ENCODE assay signal across 25 cellular contexts in the genomic region with DNA sequence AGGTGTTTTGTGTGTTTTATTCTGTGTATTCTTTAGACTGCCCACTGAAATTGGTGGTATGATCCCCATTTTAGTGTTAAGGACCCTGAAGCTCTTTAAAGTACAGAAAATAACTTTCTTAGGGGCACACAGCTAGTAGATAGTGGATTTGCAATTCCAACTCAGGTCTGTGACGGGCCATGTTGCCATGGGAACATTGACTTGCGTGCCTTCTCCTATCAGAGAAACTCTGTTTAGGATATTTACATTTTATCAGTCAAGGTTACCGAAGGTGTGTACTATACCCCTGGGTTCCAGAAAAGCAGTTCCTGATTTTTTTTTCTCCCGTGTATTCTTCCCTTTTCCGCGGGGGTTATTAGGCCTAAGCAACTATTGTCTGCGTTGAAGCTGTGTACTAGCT. TPM values are rescaled to one million over a fixed set of nuclear protein-coding genes. Genes with fewer than 3 reads are reported as not detected.
DNase-seq lines count a peak whose midpoint lies in the region; TF ChIP-seq lines count a peak whose summit lies in the region.
"Had no signal": no experiment of that assay in that cellular context is flagged by ENCODE, and none has a peak within 500 bp of the region (broad histone marks: within the 10 kb centered on the region; RNA-seq: fewer than 3 reads in every experiment).

No MANE protein-coding gene starts in this region.

- no peaks in the 10 kb centered on the region for H3K9me3 ChIP-seq in mammary epithelial cell (replicated peaks; ENCODE audit: insufficient read depth, low read length)
- no peaks in the 10 kb centered on the region for H3K9me3 ChIP-seq in esophagus muscularis mucosa
- H3K9me3 ChIP-seq in mucosa of rectum (ENCODE audit: control insufficient read depth in 2 of 2, low read length in 2 of 2) = no peaks in the 10 kb centered on the region
- H3K9me3 ChIP-seq in WERI-Rb-1 (ENCODE audit: severe bottlenecking) = no peaks in the 10 kb centered on the region
- no peaks in the 10 kb centered on the region for H3K9me3 ChIP-seq in ovary
- H3K9me3 ChIP-seq: BE2C, Caco-2, testis had no signal

- H2AFZ ChIP-seq in mammary epithelial cell (ENCODE audit: low read depth, low read length) = no peak overlapping the region
- H2AFZ ChIP-seq: neural progenitor cell had no signal

- peak overlapping the region; percentile 91 for H3K27ac Mint-ChIP-seq in MCF 10A (ENCODE audit: low read depth, unreplicated experiment)
- H3K27ac Mint-ChIP-seq: activated naive CD8-positive, alpha-beta T cell treated with anti-CD3 and anti-CD28 coated beads, Interleukin-2, amount 50 U/mL, for 24 hours; neural progenitor cell had no signal

- H3K9ac ChIP-seq in mammary epithelial cell (ENCODE audit: insufficient read depth, low read length) (no peak overlapping the region), mucosa of rectum (ENCODE audit: low read depth in 1 of 2, low read length in 2 of 2) (no peak overlapping the region)
- H3K9ac ChIP-seq: GM23248, neural progenitor cell had no signal

- BruUV-seq in MCF 10A (replicated peaks; lab: Mats Ljungman, UMichigan) = no TSS peak
- no TSS peak for BruUV-seq in mammary epithelial cell (replicated peaks; lab: Mats Ljungman, UMichigan)

- dilution Hi-C loops in mammary epithelial cell (cut with HindIII; ENCODE audit: low sequenced_read_pairs) = no loop called here

- H3K27ac ChIP-seq in mammary epithelial cell (ENCODE audit: insufficient read depth, low read depth, low read length) (no peak overlapping the region), esophagus muscularis mucosa (replicated peaks in 1 of 4) (peak overlapping the region; percentile 83 to 86 (median 84)), mucosa of rectum (ENCODE audit: low read depth in 2 of 2, low read length in 2 of 2) (peak overlapping the region; percentile 78 to 83), urinary bladder (ENCODE audit: low read depth) (peak overlapping the region; percentile 34), WERI-Rb-1 (no peak overlapping the region), ovary (no peak overlapping the region)
- H3K27ac ChIP-seq: GM23248, neural progenitor cell had no signal

- 96% methylated on average over 7 of the region's 7 CpGs for WGBS in mammary epithelial cell (ENCODE audit: low coverage, missing lambda C conversion rate)
- WGBS in esophagus muscularis mucosa = 90% methylated on average over 7 of the region's 7 CpGs
- WGBS in urinary bladder = 88% methylated on average over 7 of the region's 7 CpGs
- 92 to 95% (median 95%) methylated on average over 7 of the region's 7 CpGs for WGBS in ovary, 3 donors

- peaks cover 26% of the 10 kb centered on the region for H3K4me1 ChIP-seq in mammary epithelial cell (ENCODE audit: insufficient read depth, low read length)
- H3K4me1 ChIP-seq in esophagus muscularis mucosa = peaks cover 61 to 92% (median 72%) of the 10 kb centered on the region in 4 donors
- peaks cover 29 to 47% of the 10 kb centered on the region in 2 donors for H3K4me1 ChIP-seq in mucosa of rectum (ENCODE audit: control insufficient read depth in 2 of 2, insufficient read depth in 2 of 2, low read length in 2 of 2)
- H3K4me1 ChIP-seq in urinary bladder (ENCODE audit: insufficient read depth) = peaks cover 10% of the 10 kb centered on the region
- H3K4me1 ChIP-seq in ovary (ENCODE audit: insufficient read depth) = peaks cover 7% of the 10 kb centered on the region
- H3K4me1 ChIP-seq: BE2C, Caco-2 had no signal

- H3K4me3 ChIP-seq in mammary epithelial cell (replicated peaks in 1 of 3; ENCODE audit: insufficient read depth in 1 of 3, low read depth in 2 of 3, low read length in 3 of 3) (no peak overlapping the region), esophagus muscularis mucosa (no peak overlapping the region), mucosa of rectum (ENCODE audit: low read length in 2 of 2) (no peak overlapping the region), urinary bladder (ENCODE audit: low read depth, low read length) (no peak overlapping the region), WERI-Rb-1 (ENCODE audit: low read depth, low read length) (no peak overlapping the region), ovary (no peak overlapping the region)
- H3K4me3 ChIP-seq: GM23248, neural progenitor cell, testis had no signal

- H3K36me3 ChIP-seq in mammary epithelial cell (ENCODE audit: insufficient read depth, low read length) (no peaks in the 10 kb centered on the region), esophagus muscularis mucosa (peaks cover 0 to 14% (median 5%) of the 10 kb centered on the region in 4 donors), mucosa of rectum (ENCODE audit: control insufficient read depth in 2 of 2, insufficient read depth in 2 of 2, low read length in 2 of 2) (no peaks in the 10 kb centered on the region), urinary bladder (ENCODE audit: insufficient read depth) (no peaks in the 10 kb centered on the region), WERI-Rb-1 (no peaks in the 10 kb centered on the region), ovary (no peaks in the 10 kb centered on the region)
- H3K36me3 ChIP-seq: BE2C, neural progenitor cell had no signal

- TF ChIP-seq CTCF in MCF 10A (IDR thresholded peaks at IDR 0.05; ENCODE audit: unreplicated experiment) (no peak), mammary epithelial cell (conservative IDR thresholded peaks at IDR 0.05 in 1 of 2, IDR thresholded peaks at IDR 0.05 in 1 of 2; ENCODE audit: extremely low read depth in 1 of 2, insufficient read depth in 1 of 2, low read depth in 1 of 2, low read length in 2 of 2) (no peak), esophagus muscularis mucosa (IDR thresholded peaks at IDR 0.05) (no peak), WERI-Rb-1 (IDR thresholded peaks at IDR 0.05; ENCODE audit: low read depth, low read length) (no peak), ovary (IDR thresholded peaks at IDR 0.05) (no peak)

- no peaks in the 10 kb centered on the region for H4K20me1 ChIP-seq in mammary epithelial cell (ENCODE audit: insufficient read depth, low read length)

- H3K27me3 Mint-ChIP-seq in MCF 10A (ENCODE audit: insufficient read depth, unreplicated experiment) = no peaks in the 10 kb centered on the region
- H3K27me3 Mint-ChIP-seq: activated naive CD8-positive, alpha-beta T cell treated with anti-CD3 and anti-CD28 coated beads, Interleukin-2, amount 50 U/mL, for 24 hours had no signal

- H3K9me3 Mint-ChIP-seq in MCF 10A (ENCODE audit: unreplicated experiment) = no peaks in the 10 kb centered on the region
- H3K9me3 Mint-ChIP-seq: activated naive CD8-positive, alpha-beta T cell treated with anti-CD3 and anti-CD28 coated beads, Interleukin-2, amount 50 U/mL, for 24 hours had no signal

- peaks cover 53% of the 10 kb centered on the region for H3K4me1 Mint-ChIP-seq in MCF 10A (ENCODE audit: insufficient read depth, unreplicated experiment)
- H3K4me1 Mint-ChIP-seq: activated naive CD8-positive, alpha-beta T cell treated with anti-CD3 and anti-CD28 coated beads, Interleukin-2, amount 50 U/mL, for 24 hours had no signal

- no peak overlapping the region for H3K4me2 ChIP-seq in mammary epithelial cell (ENCODE audit: insufficient read depth, low read depth, low read length)
- H3K4me2 ChIP-seq: neural progenitor cell had no signal

- no peaks in the 10 kb centered on the region for H3K27me3 ChIP-seq in mammary epithelial cell (ENCODE audit: insufficient read depth, low read length)
- H3K27me3 ChIP-seq in esophagus muscularis mucosa = no peaks in the 10 kb centered on the region
- H3K27me3 ChIP-seq in mucosa of rectum (ENCODE audit: control insufficient read depth in 2 of 2, insufficient read depth in 2 of 2, low read length in 2 of 2) = no peaks in the 10 kb centered on the region
- no peaks in the 10 kb centered on the region for H3K27me3 ChIP-seq in WERI-Rb-1 (ENCODE audit: insufficient read depth, low read depth, severe bottlenecking)
- no peaks in the 10 kb centered on the region for H3K27me3 ChIP-seq in ovary
- H3K27me3 ChIP-seq: BE2C, neural progenitor cell, testis had no signal

- DNase-seq in MCF 10A (ENCODE audit: unreplicated experiment) (no peak), mammary epithelial cell (no peak), esophagus muscularis mucosa (ENCODE audit: extremely low spot score) (no peak), WERI-Rb-1 (no peak), NCI-H2227 (lab: John Stamatoyannopoulos, UW; ENCODE audit: unreplicated experiment) (no peak), ovary (no peak)
- DNase-seq: 8988T; activated CD8-positive, alpha-beta memory T cell treated with anti-CD3 and anti-CD28 coated beads, Interleukin-2, amount 50 U/mL, for 48 hours; activated effector memory CD4-positive, alpha-beta T cell treated with Interleukin-2 at 50 U/mL for 16 hours; activated naive CD8-positive, alpha-beta T cell treated with anti-CD3 and anti-CD28 coated beads, Interleukin-2, amount 50 U/mL, for 24 hours; BE2C; Caco-2; glutamatergic neuron; GM23248; Kasumi-1; mesenchymal stem cell; NCI-H1105 treated with DMSO at 0.1 percent for 48 hours; NCI-H524 treated with DMSO at 0.1 percent for 48 hours; SHP77 treated with DMSO at 0.1 percent for 48 hours; stimulated activated CD4-positive, alpha-beta T cell treated with anti-CD3 and anti-CD28 coated beads, Interleukin-15, amount 100 ng/mL, for 24 hours; testis had no signal

- no peaks in the 10 kb centered on the region for H3K79me2 ChIP-seq in mammary epithelial cell (ENCODE audit: insufficient read depth, low read length)

- no peaks in the 10 kb centered on the region for H3K36me3 Mint-ChIP-seq in MCF 10A (ENCODE audit: insufficient read depth, unreplicated experiment)
- H3K36me3 Mint-ChIP-seq: neural progenitor cell had no signal

- no peak overlapping the region for H3K4me3 Mint-ChIP-seq in MCF 10A (ENCODE audit: unreplicated experiment)
- H3K4me3 Mint-ChIP-seq: activated naive CD8-positive, alpha-beta T cell treated with anti-CD3 and anti-CD28 coated beads, Interleukin-2, amount 50 U/mL, for 24 hours; neural progenitor cell had no signal

- CTCF ChIA-PET in MCF 10A (lab: Yijun Ruan, JAX) = interaction anchor here (0.5 to 11.8 kb wide), 25 partner anchors 8 to 581 kb away, joined by 3 to 297 read pairs (median 4); a partner anchor contains a TSS
- CTCF ChIA-PET in mammary epithelial cell (lab: Charles Lee; ENCODE audit: low non-redundant PET) = interaction anchor here (0.7 to 1.0 kb wide), 2 partner anchors 50 to 69 kb away, joined by 4 to 6 read pairs; no protein-coding TSS in a partner anchor

- TF ChIP-seq EP300 in esophagus muscularis mucosa (IDR thresholded peaks at IDR 0.05) = no peak
- TF ChIP-seq EP300 in ovary (IDR thresholded peaks at IDR 0.05) = no peak

- POLR2A ChIA-PET in MCF 10A (lab: Yijun Ruan, JAX) = interaction anchor here (1.1 to 4.2 kb wide), 10 partner anchors 8 to 95 kb away, joined by 3 to 26 read pairs (median 12); a partner anchor contains a TSS

- intact Hi-C loops in MCF 10A (cut with micrococcal nuclease) = no loop called here
- intact Hi-C loops in mammary epithelial cell (cut with micrococcal nuclease) = no loop called here
- intact Hi-C loops in esophagus muscularis mucosa (cut with DNase I) = no loop called here
- intact Hi-C loops in ovary (cut with DNase I) = loop anchor here in 2 of 4 donors (2.0 to 10.0 kb wide), 2 partner anchors 46 to 50 kb away; no protein-coding TSS in a partner anchor

- TF ChIP-seq POLR2A in esophagus muscularis mucosa (IDR thresholded peaks at IDR 0.05; ENCODE audit: low read depth) (no peak), ovary (IDR thresholded peaks at IDR 0.05) (no peak)

- in situ Hi-C loops in mammary epithelial cell (cut with MboI; ENCODE audit: low sequenced_read_pairs in 2 of 2) = loop anchor here (5.0 kb wide), 1 partner anchor 49 kb away; no protein-coding TSS in a partner anchor

RNA-seq across cellular contexts. Expression of a gene that starts 19.4 kb away (rescaled TPM):
- 0.96 and 1.3 TPM in 2 replicates for total RNA-seq in MCF 10A (2022)
- 1 to 10 TPM; 1.0 to 4.8 TPM for total RNA-seq in mammary epithelial cell
- polyA plus RNA-seq in mammary epithelial cell = 1.0 TPM
- not detected for polyA minus RNA-seq in mammary epithelial cell
- total RNA-seq in esophagus muscularis mucosa = 100 to 1,000 TPM; 192 to 274 (median 234) TPM
- 19.2 TPM for total RNA-seq in urinary bladder
- polyA plus RNA-seq in urinary bladder = 152 TPM
- 10 to 100 TPM in 1 of 7 donors, 1 to 10 TPM in 6; 1.1 to 11.0 (median 3.9) TPM for total RNA-seq in ovary
- 10 to 100 TPM in 1 of 2 donors, 1 to 10 TPM in 1; 7.3 to 11.3 TPM for polyA plus RNA-seq in ovary
- total RNA-seq: GM23248; T-helper 1 cell treated with Interleukin-12 subunit alpha and Interleukin-12 subunit beta and Interleukin-4 antibody, amounts not matched to agents 30 ng/mL and 1 ng/mL, for 36 hours had no signal

Comparison
In these comparisons a context has a peak if more than half of its experiments do, and no peak if none do; other contexts are left out.
1. H3K27ac ChIP-seq: peak in esophagus muscularis mucosa (4 of 4), mucosa of rectum (2 of 2) and urinary bladder (single experiment); none in mammary epithelial cell (single experiment), WERI-Rb-1 (single experiment) and ovary (0 of 2).